20 cellular contexts compared by ENCODE assay signal in genomic region chr7:5375925-5376324, GRCh38. TPM values are rescaled to one million over a fixed set of nuclear protein-coding genes. Genes with fewer than 3 reads are reported as not detected.
A peak's percentile ranks its signal among the peaks of the same experiment; 100 is the strongest.
DNase-seq lines count a peak whose midpoint lies in the region; ATAC-seq, FAIRE-seq and TF ChIP-seq lines count a peak whose summit lies in the region.
"Had no signal": no experiment of that assay in that cellular context is flagged by ENCODE, and none has a peak within 500 bp of the region (broad histone marks: within the 10 kb centered on the region; RNA-seq: fewer than 3 reads in every experiment).

No MANE protein-coding gene starts in this region.

- BruUV-seq in HepG2 (replicated peaks; lab: Mats Ljungman, UMichigan), result no TSS peak
- BruUV-seq in Panc1 (replicated peaks; lab: Mats Ljungman, UMichigan), result no TSS peak

- WGBS in HepG2 (ENCODE audit: low lambda C conversion rate), result 99% methylated on average over 6 of the region's 20 CpGs
- no CpG with 5 or more reads among the region's 20 CpGs for WGBS in right lobe of liver (ENCODE audit: insufficient coverage, low coverage, low lambda C conversion rate, missing lambda C conversion rate)
- 93 to 94% methylated on average over 17 to 20 of the region's 20 CpGs for WGBS in endodermal cell (ENCODE audit: insufficient coverage in 1 of 2, insufficient read length in 1 of 2), 2 experiments
- 90 to 96% methylated on average over 8 to 9 of the region's 20 CpGs for WGBS in thyroid gland, 2 donors

- intact Hi-C loops in HepG2 (cut with micrococcal nuclease; ENCODE audit: unreplicated experiment), result no loop called here
- intact Hi-C loops in right lobe of liver (cut with DNase I), result no loop called here
- intact Hi-C loops in Panc1 (cut with micrococcal nuclease; ENCODE audit: unreplicated experiment), result no loop called here
- intact Hi-C loops in thyroid gland (cut with DNase I), result no loop called here
- intact Hi-C loops in head of caudate nucleus (cut with DNase I), result no loop called here

- in situ Hi-C loops in HepG2 (cut with HindIII; ENCODE audit: extremely low pct_ligation_motif_present, low pct_unique_long_range_greater_than_20kb) (no loop called here), Panc1 (cut with HindIII; ENCODE audit: low pct_unique_long_range_greater_than_20kb, low sequenced_read_pairs) (no loop called here)

- peaks cover 32% of the 10 kb centered on the region; the same call in 1 of the 2 replicates for H4K20me1 ChIP-seq in HepG2 (ENCODE audit: insufficient read depth, low read length)

- H3K4me1 ChIP-seq in HepG2 (ENCODE audit: insufficient read depth, low read length) (no peaks in the 10 kb centered on the region), right lobe of liver (no peaks in the 10 kb centered on the region), Panc1 (ENCODE audit: control insufficient read depth, insufficient read depth, low read length) (no peaks in the 10 kb centered on the region), endodermal cell (ENCODE audit: control insufficient read depth, insufficient read depth, low read length) (no peaks in the 10 kb centered on the region), thyroid gland (peaks cover 0 to 7% of the 10 kb centered on the region in 2 donors)

- no peak for FAIRE-seq in HepG2 (lab: Jason Lieb, UNC)
- FAIRE-seq: HTR-8/SVneo had no signal

- TF ChIP-seq EP300 in HepG2 (IDR thresholded peaks at IDR 0.05; ENCODE audit: low read depth in 2 of 2, low read length in 2 of 2) (no peak), HepG2 (CRISPR knock-in tag; IDR thresholded peaks at IDR 0.05; ENCODE audit: borderline replicate concordance) (no peak)

- H3K27me3 ChIP-seq in HepG2 (ENCODE audit: control insufficient read depth in 1 of 2, insufficient read depth in 2 of 2, low read length in 2 of 2), result no peaks in the 10 kb centered on the region
- H3K27me3 ChIP-seq in right lobe of liver, result no peaks in the 10 kb centered on the region
- H3K27me3 ChIP-seq in Panc1 (ENCODE audit: control insufficient read depth, insufficient read depth, low read length), result no peaks in the 10 kb centered on the region
- H3K27me3 ChIP-seq in endodermal cell (ENCODE audit: control insufficient read depth, insufficient read depth, low read length, poor library complexity, severe bottlenecking), result no peaks in the 10 kb centered on the region
- no peaks in the 10 kb centered on the region for H3K27me3 ChIP-seq in thyroid gland
- H3K27me3 ChIP-seq: esophagus squamous epithelium had no signal

- no peak overlapping the region for H2AFZ ChIP-seq in HepG2 (ENCODE audit: low read length)

- peaks cover 38 to 74% of the 10 kb centered on the region in 2 experiments; a peak in 4 of 5 replicates for H3K36me3 ChIP-seq in HepG2 (replicated peaks in 1 of 2; ENCODE audit: control insufficient read depth in 1 of 2, insufficient read depth in 2 of 2, low read length in 2 of 2)
- H3K36me3 ChIP-seq in right lobe of liver, result peaks cover 0 to 61% (median 23%) of the 10 kb centered on the region in 4 donors
- H3K36me3 ChIP-seq in Panc1 (ENCODE audit: control insufficient read depth, insufficient read depth, low read length), result peaks cover 5% of the 10 kb centered on the region; the same call in 1 of the 2 replicates
- H3K36me3 ChIP-seq in endodermal cell (ENCODE audit: control insufficient read depth, insufficient read depth, low read length), result peaks cover 83% of the 10 kb centered on the region
- peaks cover 47% of the 10 kb centered on the region in 2 donors for H3K36me3 ChIP-seq in thyroid gland

- H3K4me3 Mint-ChIP-seq in endodermal cell, result no peak overlapping the region
- H3K4me3 Mint-ChIP-seq: T-helper 1 cell treated with Interleukin-12 subunit alpha and Interleukin-12 subunit beta and Interleukin-4 antibody, amounts not matched to agents 30 μg/mL and 1 μg/mL, for 36 hours; WTC11 had no signal

- H3K27me3 Mint-ChIP-seq in endodermal cell (ENCODE audit: insufficient read depth), result no peaks in the 10 kb centered on the region

- H3K9ac ChIP-seq in HepG2 (ENCODE audit: insufficient read depth, low read depth, low read length), result no peak overlapping the region
- H3K9ac ChIP-seq in endodermal cell (ENCODE audit: extremely low read depth, low read length, poor library complexity, severe bottlenecking), result no peak overlapping the region

- CTCF ChIA-PET in HepG2 (lab: Yijun Ruan, JAX; ENCODE audit: low intra/inter-chr PET ratio, low total read pairs), result no interaction called here
- CTCF ChIA-PET in Panc1 (lab: Charles Lee), result no interaction called here

- H3K79me2 ChIP-seq in HepG2 (ENCODE audit: insufficient read depth, low read length), result peaks cover 14% of the 10 kb centered on the region

- DNase-seq in HepG2 (ENCODE audit: low spot score), result no peak
- DNase-seq in right lobe of liver, result no peak
- no peak for DNase-seq in Panc1 (ENCODE audit: low read depth, low spot score)
- no peak for DNase-seq in endodermal cell
- DNase-seq in thyroid gland, result no peak
- no peak for DNase-seq in HuH-7 (ENCODE audit: low spot score)
- no peak for DNase-seq in head of caudate nucleus
- DNase-seq: amygdala, Calu3, EL, esophagus squamous epithelium, left ventricle myocardium superior, NCI-H1436, NCI-H2171 treated with DMSO at 0.1 percent for 48 hours, NCI-H774, SIG-M5 had no signal

- H3K9me3 ChIP-seq in HepG2 (ENCODE audit: low read length) (no peaks in the 10 kb centered on the region), right lobe of liver (no peaks in the 10 kb centered on the region), Panc1 (ENCODE audit: control insufficient read depth, insufficient read depth, low read depth, low read length) (no peaks in the 10 kb centered on the region), endodermal cell (ENCODE audit: control insufficient read depth, low read length) (no peaks in the 10 kb centered on the region), thyroid gland (no peaks in the 10 kb centered on the region)
- H3K9me3 ChIP-seq: esophagus squamous epithelium had no signal

- no peak overlapping the region for H3K4me2 ChIP-seq in HepG2 (ENCODE audit: low read depth, low read length)

- no peak for TF ChIP-seq POLR2A in HepG2 (IDR thresholded peaks at IDR 0.05; ENCODE audit: insufficient read depth in 1 of 2, low read depth in 2 of 2, low read length in 2 of 2)
- TF ChIP-seq POLR2A in right lobe of liver (IDR thresholded peaks at IDR 0.05), result no peak
- TF ChIP-seq POLR2A in thyroid gland (IDR thresholded peaks at IDR 0.05), result no peak

- H3K9me3 Mint-ChIP-seq in endodermal cell, result no peaks in the 10 kb centered on the region
- H3K9me3 Mint-ChIP-seq: T-helper 1 cell treated with Interleukin-12 subunit alpha and Interleukin-12 subunit beta and Interleukin-4 antibody, amounts not matched to agents 30 μg/mL and 1 μg/mL, for 36 hours; WTC11 had no signal

- no peaks in the 10 kb centered on the region for H3K4me1 Mint-ChIP-seq in endodermal cell
- H3K4me1 Mint-ChIP-seq: WTC11 had no signal

- POLR2A ChIA-PET in HepG2 (lab: Yijun Ruan, JAX) (no interaction called here), Panc1 (lab: Charles Lee) (no interaction called here)

- TF ChIP-seq RAD21 in HepG2 (CRISPR knock-in tag; IDR thresholded peaks at IDR 0.05), result no peak

- no peak overlapping the region for H3K27ac ChIP-seq in HepG2 (ENCODE audit: extremely low read length, insufficient read depth, low read length)
- no peak overlapping the region for H3K27ac ChIP-seq in right lobe of liver
- H3K27ac ChIP-seq in Panc1 (ENCODE audit: low read length), result no peak overlapping the region
- H3K27ac ChIP-seq in endodermal cell (ENCODE audit: low read depth, low read length), result no peak overlapping the region
- H3K27ac ChIP-seq in thyroid gland, result no peak overlapping the region
- H3K27ac ChIP-seq: esophagus squamous epithelium had no signal

- no peak for ATAC-seq in HepG2
- ATAC-seq in right lobe of liver, result no peak
- ATAC-seq in Panc1, result 0 out of 2 replicates have a peak, but pooled peaks have one; percentile 1
- ATAC-seq in HG03457 (IDR thresholded peaks at IDR 0.05; ENCODE audit: unreplicated experiment), result no peak
- ATAC-seq: left ventricle myocardium superior, WTC11 had no signal

- no peak for TF ChIP-seq CTCF in HepG2 (CRISPR knock-in tag; IDR thresholded peaks at IDR 0.05)
- no peak for TF ChIP-seq CTCF in right lobe of liver (IDR thresholded peaks at IDR 0.05)
- no peak for TF ChIP-seq CTCF in Panc1 (IDR thresholded peaks at IDR 0.05)
- TF ChIP-seq CTCF in endodermal cell (conservative IDR thresholded peaks at IDR 0.05), result no peak
- no peak for TF ChIP-seq CTCF in thyroid gland (IDR thresholded peaks at IDR 0.05)

- H3K27ac Mint-ChIP-seq in endodermal cell, result peak overlapping the region; percentile 58
- H3K27ac Mint-ChIP-seq: T-helper 1 cell treated with Interleukin-12 subunit alpha and Interleukin-12 subunit beta and Interleukin-4 antibody, amounts not matched to agents 30 μg/mL and 1 μg/mL, for 36 hours; WTC11 had no signal

- H3K36me3 Mint-ChIP-seq in endodermal cell (ENCODE audit: low read depth), result peaks cover 53% of the 10 kb centered on the region
- H3K36me3 Mint-ChIP-seq: WTC11 had no signal

- H3K4me3 ChIP-seq in HepG2 (replicated peaks in 1 of 3; ENCODE audit: insufficient read depth in 1 of 3, low read depth in 2 of 3, low read length in 3 of 3) (no peak overlapping the region), right lobe of liver (no peak overlapping the region), Panc1 (ENCODE audit: low read depth in 2 of 2, low read length in 2 of 2) (no peak overlapping the region), endodermal cell (ENCODE audit: low read length) (no peak overlapping the region), thyroid gland (replicated peaks in 1 of 3) (no peak overlapping the region)
- H3K4me3 ChIP-seq: esophagus squamous epithelium had no signal

RNA-seq across cellular contexts. Expression of gene TNRC18, which starts 47.7 kb away (rescaled TPM):
- total RNA-seq in HepG2 (2016; rRNA removed; fragmentation: Illumina TruSeq; extraction: Trizol) (12.8 and 17.4 TPM in 2 replicates), right lobe of liver (10 to 100 TPM; 27.0 to 36.9 (median 30.5) TPM), Panc1 (2021; ENCODE audit: unreplicated experiment) (148 TPM), endodermal cell (100 to 1,000 TPM; 103 to 136 TPM), thyroid gland (100 to 1,000 TPM in 2 of 4 donors, 10 to 100 TPM in 2; 47.0 to 173 (median 94.8) TPM)
- 4.9 and 7.1 TPM in 2 replicates for total RNA-seq in HepG2 (2016; cell fraction: cytosol; rRNA removed; fragmentation: Illumina TruSeq; extraction: Trizol; ENCODE audit: low read depth)
- 12.8 and 21.5 TPM in 2 replicates for total RNA-seq in HepG2 (2016; cell fraction: insoluble cytoplasmic fraction; rRNA removed; fragmentation: Illumina TruSeq; extraction: Trizol)
- total RNA-seq in HepG2 (2016; cell fraction: membrane; rRNA removed; fragmentation: Illumina TruSeq; extraction: Trizol), result 4.9 and 5.6 TPM in 2 replicates
- total RNA-seq in HepG2 (2016; cell fraction: nucleus; rRNA removed; fragmentation: Illumina TruSeq; extraction: Trizol), result 28.3 and 34.0 TPM in 2 replicates
- polyA plus RNA-seq in HepG2 (2011; rRNA removed), result 10.9 and 11.7 TPM in 2 replicates
- 8.6 and 11.8 TPM in 2 replicates for polyA plus RNA-seq in HepG2 (2011; cell fraction: cytosol; rRNA removed)
- polyA plus RNA-seq in HepG2 (2011; cell fraction: nucleus; rRNA removed), result 65.7 and 102 TPM in 2 replicates
- polyA plus RNA-seq in HepG2 (2012), result 40.6 and 53.7 TPM in 2 replicates
- 0.71 and 1.3 TPM in 2 replicates for polyA plus RNA-seq in HepG2 (2016; cell fraction: cytosol; fragmentation: Illumina TruSeq; extraction: Trizol; ENCODE audit: low read depth)
- 16.6 and 19.8 TPM in 2 replicates for polyA plus RNA-seq in HepG2 (2016; cell fraction: insoluble cytoplasmic fraction; fragmentation: Illumina TruSeq; extraction: Trizol; ENCODE audit: low read depth)
- polyA plus RNA-seq in HepG2 (2016; cell fraction: membrane; fragmentation: Illumina TruSeq; extraction: Trizol; ENCODE audit: low read depth), result 0.82 and 1.2 TPM in 2 replicates
- polyA plus RNA-seq in HepG2 (2016; cell fraction: nucleus; fragmentation: Illumina TruSeq; extraction: Trizol; ENCODE audit: insufficient read depth, low read depth), result 58.8 and 59.2 TPM in 2 replicates
- 11.2 and 51.4 TPM in 2 replicates for polyA minus RNA-seq in HepG2 (2011; rRNA and poly(A)+ RNA removed; ENCODE audit: low replicate concordance)
- 44.7 and 49.3 TPM in 2 replicates for polyA minus RNA-seq in HepG2 (2011; cell fraction: cytosol; rRNA and poly(A)+ RNA removed)
- 49.2 and 54.8 TPM in 2 replicates for polyA minus RNA-seq in HepG2 (2011; cell fraction: nucleus; rRNA and poly(A)+ RNA removed)
- polyA plus RNA-seq in Panc1 (2012; ENCODE audit: insufficient read length), result 171 TPM
- 48.8 TPM for polyA plus RNA-seq in endodermal cell (2013, experiment 1 of 2)
- 55.8 TPM for polyA plus RNA-seq in endodermal cell (2013, experiment 2 of 2)
